Comparison of ENCODE assay signal across 8 cellular contexts in genomic region chr15:89673162-89673506, GRCh38. TPM values are rescaled to one million over a fixed set of nuclear protein-coding genes. Genes with fewer than 3 reads are reported as not detected.
DNase-seq lines count a peak whose midpoint lies in the region; TF ChIP-seq lines count a peak whose summit lies in the region.

No MANE protein-coding gene starts in this region.

- TF ChIP-seq CTCF in AG09309 (IDR thresholded peaks at IDR 0.05; ENCODE audit: control insufficient read depth, insufficient read depth, low read depth, low read length, missing control alignments) (peak; percentile 34), GM12874 (IDR thresholded peaks at IDR 0.05; ENCODE audit: insufficient read depth, low read depth, low read length) (peak; percentile 67)

- no peaks in the 10 kb centered on the region for H3K36me3 ChIP-seq in SJCRH30

- DNase-seq in AG09309 (ENCODE audit: low read depth) (no peak), SJCRH30 (peak; percentile 35 to 63), iPS DF 19.7 (ENCODE audit: low read depth, low spot score) (peak; percentile 65), DMS79 (lab: John Stamatoyannopoulos, UW) (no peak), DMS114 treated with DMSO at 0.1 percent for 48 hours (lab: John Stamatoyannopoulos, UW; ENCODE audit: unreplicated experiment) (no peak), KG1 (lab: John Stamatoyannopoulos, UW) (no peak)
- no peak for DNase-seq in NK-92 treated with Interleukin-12 subunit alpha and Interleukin-12 subunit beta, amount 100 ng/mL, for 24 hours (lab: John Stamatoyannopoulos, UW)

- no peaks in the 10 kb centered on the region for H3K9me3 ChIP-seq in SJCRH30 (replicated peaks)

- H3K27me3 ChIP-seq in SJCRH30, result 0 out of 2 replicates have a peak, but pooled peaks cover 3% of the 10 kb centered on the region

- H3K4me1 ChIP-seq in SJCRH30, result no peaks in the 10 kb centered on the region

- H3K27ac ChIP-seq in SJCRH30, result no peak overlapping the region

- H3K4me3 ChIP-seq in AG09309 (ENCODE audit: control insufficient read depth, low read depth, low read length), result no peak overlapping the region
- no peak overlapping the region for H3K4me3 ChIP-seq in SJCRH30

RNA-seq across cellular contexts. Expression of gene PLIN1, which starts 6.0 kb away (rescaled TPM):
- not detected in 2 replicates for total RNA-seq in SJCRH30 (2014; rRNA removed; shearing (Covaris generic))

RNA-seq across cellular contexts. Expression of gene PEX11A, which starts 17.4 kb away (rescaled TPM):
- total RNA-seq in SJCRH30 (2014; rRNA removed; shearing (Covaris generic)), result 1.4 and 2.0 TPM in 2 replicates

RNA-seq across cellular contexts. Expression of gene WDR93, which starts 17.5 kb away (rescaled TPM):
- total RNA-seq in SJCRH30 (2014; rRNA removed; shearing (Covaris generic)), result not detected in 2 replicates

RNA-seq across cellular contexts. Expression of gene KIF7, which starts 17.9 kb away (rescaled TPM):
- total RNA-seq in SJCRH30 (2014; rRNA removed; shearing (Covaris generic)), result 5.0 TPM in 2 replicates

Comparison
In these comparisons a context has a peak if more than half of its experiments do, and no peak if none do; other contexts are left out.
1. DNase-seq: peak in SJCRH30 (2 of 2) and iPS DF 19.7 (single experiment); none in AG09309 (single experiment), DMS79 (single experiment), DMS114 treated with DMSO at 0.1 percent for 48 hours (single experiment), NK-92 treated with Interleukin-12 subunit alpha and Interleukin-12 subunit beta, amount 100 ng/mL, for 24 hours (single experiment) and KG1 (single experiment).